ENCODE assay signal across 11 cellular contexts in the genomic region with DNA sequence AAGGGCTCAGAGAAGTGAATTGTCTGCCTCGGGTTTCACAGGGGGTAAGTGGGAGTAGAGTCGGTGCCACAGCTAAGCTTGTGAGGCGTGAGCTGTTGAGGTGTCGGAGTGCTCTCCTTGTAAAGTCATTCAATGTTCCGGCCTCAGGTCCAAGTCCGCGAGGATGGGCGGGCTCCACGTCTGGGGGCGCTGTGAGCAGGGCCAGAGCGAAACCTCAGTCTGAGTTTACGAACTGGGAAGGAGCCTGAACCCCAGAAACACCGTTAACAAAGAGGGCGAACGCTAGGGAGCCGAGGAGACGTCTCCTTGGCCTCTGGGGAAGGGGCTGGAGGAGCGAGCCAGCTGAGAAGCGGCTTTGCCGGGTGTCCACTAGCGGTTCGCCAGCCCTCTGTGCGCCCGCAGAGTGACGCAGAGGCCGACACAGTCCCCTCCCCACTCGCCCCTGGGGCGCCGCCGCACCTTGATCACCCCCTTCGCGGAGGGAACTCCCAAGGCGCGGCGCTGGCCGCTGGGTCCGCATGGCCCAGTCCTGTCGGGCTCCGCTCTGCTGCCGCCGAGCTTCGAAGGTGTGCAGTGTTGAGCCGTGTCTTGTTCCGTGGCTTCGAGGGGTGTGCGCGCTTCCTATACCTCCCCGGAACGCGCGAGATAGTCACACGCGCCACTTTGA. TPM values are rescaled to one million over a fixed set of nuclear protein-coding genes. Genes with fewer than 3 reads are reported as not detected.
DNase-seq lines count a peak whose midpoint lies in the region; ATAC-seq and TF ChIP-seq lines count a peak whose summit lies in the region.
"Had no signal": no experiment of that assay in that cellular context is flagged by ENCODE, and none has a peak within 500 bp of the region (broad histone marks: within the 10 kb centered on the region; RNA-seq: fewer than 3 reads in every experiment).

No MANE protein-coding gene starts in this region.

- intact Hi-C loops in dendritic cell treated with granulocyte-macrophage colony-stimulating factor and Interleukin-4, amounts not matched to agents 40 ng/mL and 50 ng/mL, for 4 days (cut with micrococcal nuclease), result loop anchor here (5.0 to 10.0 kb wide), 2 partner anchors 509 to 653 kb away; a partner anchor contains a TSS
- intact Hi-C loops in right lobe of liver (cut with DNase I), result loop anchor here (10.0 kb wide), 2 partner anchors 653 to 663 kb away; a partner anchor contains a TSS
- intact Hi-C loops in activated CD4-positive, alpha-beta memory T cell treated with anti-CD3 and anti-CD28 coated beads for 36 hours (cut with micrococcal nuclease), result loop anchor here (10.0 kb wide), 2 partner anchors 337 to 727 kb away; no protein-coding TSS in a partner anchor

- H3K27ac ChIP-seq in right lobe of liver (no peak overlapping the region), suprapubic skin (peak overlapping the region; percentile 13), GM23248 (no peak overlapping the region)
- H3K27ac ChIP-seq: vagina had no signal

- no peaks in the 10 kb centered on the region for H4K20me1 ChIP-seq in GM23248 (ENCODE audit: insufficient read depth)

- WGBS in right lobe of liver (ENCODE audit: insufficient coverage, low coverage, low lambda C conversion rate, missing lambda C conversion rate), result 32% methylated on average over 18 of the region's 53 CpGs
- WGBS in suprapubic skin, result 84% methylated on average over 53 of the region's 53 CpGs
- 97% methylated on average over 44 to 53 of the region's 53 CpGs for WGBS in GM23248 (ENCODE audit: low coverage in 1 of 2, low lambda C conversion rate in 2 of 2, missing lambda C conversion rate in 2 of 2), 2 experiments

- no peak overlapping the region for H3K4me2 ChIP-seq in GM23248 (ENCODE audit: unreplicated experiment)

- no peaks in the 10 kb centered on the region for H3K9me3 ChIP-seq in right lobe of liver
- H3K9me3 ChIP-seq in suprapubic skin, result no peaks in the 10 kb centered on the region
- no peaks in the 10 kb centered on the region for H3K9me3 ChIP-seq in GM23248 (ENCODE audit: low read depth)
- H3K9me3 ChIP-seq: vagina had no signal

- H3K9me2 ChIP-seq in GM23248 (ENCODE audit: insufficient read depth), result no peaks in the 10 kb centered on the region

- peaks cover 0 to 30% (median 4%) of the 10 kb centered on the region in 4 donors for H3K4me1 ChIP-seq in right lobe of liver
- peaks cover 26% of the 10 kb centered on the region for H3K4me1 ChIP-seq in suprapubic skin
- H3K4me1 ChIP-seq in GM23248 (ENCODE audit: insufficient read depth), result peaks cover 12% of the 10 kb centered on the region; the same call in 1 of the 2 replicates

- peaks cover 26% of the 10 kb centered on the region for H3K79me2 ChIP-seq in GM23248 (ENCODE audit: insufficient read depth)

- H3K9me3 Mint-ChIP-seq in dendritic cell treated with granulocyte-macrophage colony-stimulating factor and Interleukin-4, amounts not matched to agents 40 ng/mL and 50 ng/mL, for 4 days, result no peaks in the 10 kb centered on the region
- H3K9me3 Mint-ChIP-seq in activated CD4-positive, alpha-beta memory T cell treated with anti-CD3 and anti-CD28 coated beads for 36 hours, result no peaks in the 10 kb centered on the region

- peaks cover 0 to 18% of the 10 kb centered on the region in 2 donors for H3K27me3 ChIP-seq in right lobe of liver
- H3K27me3 ChIP-seq in suprapubic skin, result peaks cover 31% of the 10 kb centered on the region
- no peaks in the 10 kb centered on the region for H3K27me3 ChIP-seq in GM23248 (replicated peaks; ENCODE audit: insufficient read depth)
- H3K27me3 ChIP-seq: vagina had no signal

- peak overlapping the region; percentile 58 for H3K4me3 Mint-ChIP-seq in dendritic cell treated with granulocyte-macrophage colony-stimulating factor and Interleukin-4, amounts not matched to agents 40 ng/mL and 50 ng/mL, for 4 days
- no peak overlapping the region for H3K4me3 Mint-ChIP-seq in activated CD4-positive, alpha-beta memory T cell treated with anti-CD3 and anti-CD28 coated beads for 36 hours

- ATAC-seq in right lobe of liver (peak; percentile 5 to 17 (median 9)), GM18861 (IDR thresholded peaks at IDR 0.05; ENCODE audit: unreplicated experiment) (no peak)

- H3K36me3 ChIP-seq in right lobe of liver (no peaks in the 10 kb centered on the region), suprapubic skin (peaks cover 9% of the 10 kb centered on the region), GM23248 (ENCODE audit: low read depth) (no peaks in the 10 kb centered on the region)
- H3K36me3 ChIP-seq: vagina had no signal

- no peaks in the 10 kb centered on the region for H3F3A ChIP-seq in GM23248 (ENCODE audit: insufficient read depth)

- TF ChIP-seq CTCF in right lobe of liver (IDR thresholded peaks at IDR 0.05) (no peak), suprapubic skin (IDR thresholded peaks at IDR 0.05) (no peak)

- H3K9ac ChIP-seq in GM23248, result no peak overlapping the region

- CTCF ChIA-PET in activated CD4-positive, alpha-beta memory T cell treated with anti-CD3 and anti-CD28 coated beads for 36 hours (lab: Charles Lee), result interaction anchor here (0.7 to 1.1 kb wide), 2 partner anchors 664 to 732 kb away, joined by 3 to 4 read pairs; no protein-coding TSS in a partner anchor

- peak; percentile 46 for DNase-seq in activated effector memory CD4-positive, alpha-beta T cell treated with anti-CD3 and anti-CD28 coated beads, Interleukin-2, amount 50 U/mL, for 16 hours
- DNase-seq in activated effector memory CD4-positive, alpha-beta T cell treated with Interleukin-2 at 50 U/mL for 16 hours, result no peak
- no peak for DNase-seq in right lobe of liver
- peak; percentile 56 to 64 for DNase-seq in suprapubic skin (ENCODE audit: low spot score in 2 of 2)
- no peak for DNase-seq in GM23248
- DNase-seq in activated CD4-positive, alpha-beta memory T cell treated with anti-CD3 and anti-CD28 coated beads for 36 hours, result no peak
- DNase-seq: NCI-H187 treated with DMSO at 0.1 percent for 48 hours had no signal

- no peaks in the 10 kb centered on the region for H3K36me3 Mint-ChIP-seq in dendritic cell treated with granulocyte-macrophage colony-stimulating factor and Interleukin-4, amounts not matched to agents 40 ng/mL and 50 ng/mL, for 4 days (ENCODE audit: low read depth)
- no peaks in the 10 kb centered on the region for H3K36me3 Mint-ChIP-seq in activated CD4-positive, alpha-beta memory T cell treated with anti-CD3 and anti-CD28 coated beads for 36 hours

- no peak overlapping the region for H2AFZ ChIP-seq in GM23248

- H3K4me3 ChIP-seq in right lobe of liver (peak overlapping the region in 2 of 3 donors; percentile 16 to 19), suprapubic skin (peak overlapping the region; percentile 91), GM23248 (no peak overlapping the region)
- H3K4me3 ChIP-seq: K562, vagina had no signal

- no peak overlapping the region for H3K27ac Mint-ChIP-seq in dendritic cell treated with granulocyte-macrophage colony-stimulating factor and Interleukin-4, amounts not matched to agents 40 ng/mL and 50 ng/mL, for 4 days
- no peak overlapping the region for H3K27ac Mint-ChIP-seq in activated CD4-positive, alpha-beta memory T cell treated with anti-CD3 and anti-CD28 coated beads for 36 hours

- no peak for TF ChIP-seq POLR2A in right lobe of liver (IDR thresholded peaks at IDR 0.05)
- no peak for TF ChIP-seq POLR2A in suprapubic skin (IDR thresholded peaks at IDR 0.05)

- peaks cover 78% of the 10 kb centered on the region for H3K27me3 Mint-ChIP-seq in dendritic cell treated with granulocyte-macrophage colony-stimulating factor and Interleukin-4, amounts not matched to agents 40 ng/mL and 50 ng/mL, for 4 days
- H3K27me3 Mint-ChIP-seq in activated CD4-positive, alpha-beta memory T cell treated with anti-CD3 and anti-CD28 coated beads for 36 hours, result peaks cover 57% of the 10 kb centered on the region

- POLR2A ChIA-PET in activated CD4-positive, alpha-beta memory T cell treated with anti-CD3 and anti-CD28 coated beads for 36 hours (lab: Charles Lee), result no interaction called here

- TF ChIP-seq EP300 in suprapubic skin (IDR thresholded peaks at IDR 0.05), result no peak

- H3K4me1 Mint-ChIP-seq in dendritic cell treated with granulocyte-macrophage colony-stimulating factor and Interleukin-4, amounts not matched to agents 40 ng/mL and 50 ng/mL, for 4 days (ENCODE audit: low read depth), result peaks cover 42% of the 10 kb centered on the region
- peaks cover 21% of the 10 kb centered on the region for H3K4me1 Mint-ChIP-seq in activated CD4-positive, alpha-beta memory T cell treated with anti-CD3 and anti-CD28 coated beads for 36 hours (ENCODE audit: low read depth)

- in situ Hi-C loops in GM23248 (cut with MboI), result no loop called here

RNA-seq across cellular contexts. Expression of a gene that starts 4.9 kb away (rescaled TPM):
- 1 to 10 TPM in 1 of 6 experiments, under 1 TPM in 5; 0.25 to 1.3 (median 0.61) TPM for total RNA-seq in right lobe of liver
- 100 to 1,000 TPM in 1 of 4 donors, 10 to 100 TPM in 3; 50.9 to 112 (median 82.7) TPM for total RNA-seq in suprapubic skin
- 9.2 and 15.6 TPM in 2 replicates for total RNA-seq in GM23248 (2014; rRNA removed; shearing (Covaris generic))
- 6.4 and 8.8 TPM in 2 replicates for polyA plus RNA-seq in GM23248 (2016; fragmentation: Nextera tagmentation; extraction: Ambion mirVana)
- total RNA-seq in activated CD4-positive, alpha-beta memory T cell treated with anti-CD3 and anti-CD28 coated beads for 36 hours, result under 1 TPM in 1 of 2 experiments, not detected in 1; 0.27 TPM
- total RNA-seq: K562 had no signal
- polyA plus RNA-seq: K562 had no signal

Comparison
In these comparisons a context has a peak if more than half of its experiments do, and no peak if none do; other contexts are left out.
1. DNase-seq: peak in activated effector memory CD4-positive, alpha-beta T cell treated with anti-CD3 and anti-CD28 coated beads, Interleukin-2, amount 50 U/mL, for 16 hours (single experiment) and suprapubic skin (2 of 2); none in activated effector memory CD4-positive, alpha-beta T cell treated with Interleukin-2 at 50 U/mL for 16 hours (single experiment), right lobe of liver (0 of 3), GM23248 (single experiment) and activated CD4-positive, alpha-beta memory T cell treated with anti-CD3 and anti-CD28 coated beads for 36 hours (single experiment).